1 cellular context compared by ENCODE assay signal in the genomic region with DNA sequence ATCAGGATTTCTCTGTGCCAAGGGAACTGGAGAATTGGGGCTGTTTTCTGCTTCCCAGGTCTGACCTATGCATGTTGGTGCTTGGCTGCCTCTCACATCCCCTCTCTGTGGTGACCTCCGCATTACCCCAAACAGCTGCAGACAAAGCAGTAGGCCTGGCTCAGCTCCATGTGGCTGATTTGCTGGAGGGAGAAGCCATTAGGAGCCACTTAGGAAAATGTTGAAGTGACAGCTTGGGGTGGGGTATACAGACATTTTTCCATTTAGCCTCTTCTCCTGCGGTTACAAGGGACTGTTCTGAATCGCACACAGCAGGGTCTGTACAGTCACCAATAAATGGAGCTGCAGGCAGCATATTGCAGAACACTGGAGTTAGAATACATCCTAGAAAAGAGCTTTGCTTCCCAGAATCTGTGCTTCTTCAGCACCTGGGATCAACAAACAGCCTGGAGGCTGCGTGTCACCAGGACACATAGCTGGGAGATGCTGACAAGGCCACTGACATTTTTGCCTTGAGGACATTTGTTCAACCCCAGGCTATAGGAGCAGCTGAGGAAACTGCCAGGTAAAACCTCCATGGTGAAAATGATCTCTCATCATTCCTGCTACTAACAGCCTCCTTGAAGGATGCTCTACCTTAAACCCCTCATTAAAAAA.
TF ChIP-seq lines count a peak whose summit lies in the region.

No MANE protein-coding gene starts in this region.

TF ChIP-seq in SK-N-SH, 30 proteins besides CTCF, POLR2A, EP300 and RAD21:
- no peak for TF ChIP-seq USF1 (IDR thresholded peaks at IDR 0.05; ENCODE audit: borderline replicate concordance, low read depth)
- peak; percentile 55 for TF ChIP-seq GATA2 (CRISPR knock-in tag; IDR thresholded peaks at IDR 0.05)
- TF ChIP-seq, protein P1, sequence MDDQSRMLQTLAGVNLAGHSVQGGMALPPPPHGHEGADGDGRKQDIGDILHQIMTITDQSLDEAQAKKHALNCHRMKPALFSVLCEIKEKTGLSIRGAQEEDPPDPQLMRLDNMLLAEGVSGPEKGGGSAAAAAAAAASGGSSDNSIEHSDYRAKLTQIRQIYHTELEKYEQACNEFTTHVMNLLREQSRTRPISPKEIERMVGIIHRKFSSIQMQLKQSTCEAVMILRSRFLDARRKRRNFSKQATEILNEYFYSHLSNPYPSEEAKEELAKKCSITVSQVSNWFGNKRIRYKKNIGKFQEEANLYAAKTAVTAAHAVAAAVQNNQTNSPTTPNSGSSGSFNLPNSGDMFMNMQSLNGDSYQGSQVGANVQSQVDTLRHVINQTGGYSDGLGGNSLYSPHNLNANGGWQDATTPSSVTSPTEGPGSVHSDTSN (IDR thresholded peaks at IDR 0.05), result no peak
- peak; percentile 91 for TF ChIP-seq MXI1 (IDR thresholded peaks at IDR 0.05; ENCODE audit: low read depth, low read length)
- no peak for TF ChIP-seq NFIC (IDR thresholded peaks at IDR 0.05; ENCODE audit: borderline replicate concordance)
- TF ChIP-seq MAX (IDR thresholded peaks at IDR 0.05; ENCODE audit: low read depth), result no peak
- TF ChIP-seq SMC3 (IDR thresholded peaks at IDR 0.05; ENCODE audit: low read depth, low read length), result 0 out of 2 replicates have a peak, but pooled peaks have one; percentile 5
- TF ChIP-seq TAF1 (IDR thresholded peaks at IDR 0.05; ENCODE audit: borderline replicate concordance, low read depth, low read length), result no peak
- TF ChIP-seq, protein P2, sequence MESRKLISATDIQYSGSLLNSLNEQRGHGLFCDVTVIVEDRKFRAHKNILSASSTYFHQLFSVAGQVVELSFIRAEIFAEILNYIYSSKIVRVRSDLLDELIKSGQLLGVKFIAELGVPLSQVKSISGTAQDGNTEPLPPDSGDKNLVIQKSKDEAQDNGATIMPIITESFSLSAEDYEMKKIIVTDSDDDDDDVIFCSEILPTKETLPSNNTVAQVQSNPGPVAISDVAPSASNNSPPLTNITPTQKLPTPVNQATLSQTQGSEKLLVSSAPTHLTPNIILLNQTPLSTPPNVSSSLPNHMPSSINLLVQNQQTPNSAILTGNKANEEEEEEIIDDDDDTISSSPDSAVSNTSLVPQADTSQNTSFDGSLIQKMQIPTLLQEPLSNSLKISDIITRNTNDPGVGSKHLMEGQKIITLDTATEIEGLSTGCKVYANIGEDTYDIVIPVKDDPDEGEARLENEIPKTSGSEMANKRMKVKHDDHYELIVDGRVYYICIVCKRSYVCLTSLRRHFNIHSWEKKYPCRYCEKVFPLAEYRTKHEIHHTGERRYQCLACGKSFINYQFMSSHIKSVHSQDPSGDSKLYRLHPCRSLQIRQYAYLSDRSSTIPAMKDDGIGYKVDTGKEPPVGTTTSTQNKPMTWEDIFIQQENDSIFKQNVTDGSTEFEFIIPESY (IDR thresholded peaks at IDR 0.05; ENCODE audit: borderline replicate concordance, low read depth), result no peak
- peak; percentile 63 for TF ChIP-seq CHD2 (IDR thresholded peaks at IDR 0.05; ENCODE audit: low read length, partially characterized antibody)
- no peak for TF ChIP-seq FOSL2 (IDR thresholded peaks at IDR 0.05; ENCODE audit: borderline replicate concordance, low read depth)
- TF ChIP-seq POLR2AphosphoS5 (IDR thresholded peaks at IDR 0.05; ENCODE audit: low read depth, low read length), result no peak
- no peak for TF ChIP-seq TEAD4 (IDR thresholded peaks at IDR 0.05; ENCODE audit: borderline replicate concordance, insufficient read depth)
- TF ChIP-seq, protein P3, sequence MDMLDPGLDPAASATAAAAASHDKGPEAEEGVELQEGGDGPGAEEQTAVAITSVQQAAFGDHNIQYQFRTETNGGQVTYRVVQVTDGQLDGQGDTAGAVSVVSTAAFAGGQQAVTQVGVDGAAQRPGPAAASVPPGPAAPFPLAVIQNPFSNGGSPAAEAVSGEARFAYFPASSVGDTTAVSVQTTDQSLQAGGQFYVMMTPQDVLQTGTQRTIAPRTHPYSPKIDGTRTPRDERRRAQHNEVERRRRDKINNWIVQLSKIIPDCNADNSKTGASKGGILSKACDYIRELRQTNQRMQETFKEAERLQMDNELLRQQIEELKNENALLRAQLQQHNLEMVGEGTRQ (IDR thresholded peaks at IDR 0.05; ENCODE audit: borderline replicate concordance, low read depth, low read length), result no peak
- no peak for TF ChIP-seq MEF2A (IDR thresholded peaks at IDR 0.05; ENCODE audit: borderline replicate concordance, low read depth)
- TF ChIP-seq GABPA (IDR thresholded peaks at IDR 0.05; ENCODE audit: low read depth), result no peak
- TF ChIP-seq EZH2phosphoT487 (IDR thresholded peaks at IDR 0.05; ENCODE audit: borderline replicate concordance, low read depth), result no peak
- TF ChIP-seq FOXM1 (IDR thresholded peaks at IDR 0.05; ENCODE audit: low read depth), result no peak
- TF ChIP-seq NRF1 (IDR thresholded peaks at IDR 0.05; ENCODE audit: low read depth, low read length), result no peak
- TF ChIP-seq TCF12 (IDR thresholded peaks at IDR 0.05), result no peak
- TF ChIP-seq IRF3 (IDR thresholded peaks at IDR 0.05; ENCODE audit: low read depth, low read length), result no peak
- no peak for TF ChIP-seq REST (IDR thresholded peaks at IDR 0.05; ENCODE audit: low read depth, low read length)
- TF ChIP-seq SIN3A (IDR thresholded peaks at IDR 0.05; ENCODE audit: borderline replicate concordance, low read depth, low read length), result no peak
- no peak for TF ChIP-seq RFX5 (IDR thresholded peaks at IDR 0.05; ENCODE audit: low read length)
- no peak for TF ChIP-seq ELF1 (IDR thresholded peaks at IDR 0.05)
- TF ChIP-seq RXRA (IDR thresholded peaks at IDR 0.05; ENCODE audit: borderline replicate concordance, low read depth), result no peak
- TF ChIP-seq JUND (IDR thresholded peaks at IDR 0.05), result no peak
- peak; percentile 75; the same call in 1 of the 2 replicates for TF ChIP-seq FOXJ3 (CRISPR knock-in tag; IDR thresholded peaks at IDR 0.05)
- no peak for TF ChIP-seq RCOR1 (IDR thresholded peaks at IDR 0.05; ENCODE audit: low read length)
- no peak for TF ChIP-seq YY1 (IDR thresholded peaks at IDR 0.05; ENCODE audit: low read depth)
